24 cellular contexts compared by ENCODE assay signal in genomic region chr2:229539628-229540027, GRCh38.
A peak's percentile ranks its signal among the peaks of the same experiment; 100 is the strongest.
DNase-seq lines count a peak whose midpoint lies in the region; ATAC-seq and TF ChIP-seq lines count a peak whose summit lies in the region.
"Had no signal": no experiment of that assay in that cellular context is flagged by ENCODE, and none has a peak within 500 bp of the region (broad histone marks: within the 10 kb centered on the region; RNA-seq: fewer than 3 reads in every experiment).

No MANE protein-coding gene starts in this region.

- no peak overlapping the region for H3K27ac ChIP-seq in RWPE2 (ENCODE audit: poor library complexity, severe bottlenecking)
- H3K27ac ChIP-seq: BLaER1 treated with 17β-estradiol and CSF1 and Interleukin-3, amounts not matched to agents 10 nM and 100 nM; ovary had no signal

- no peaks in the 10 kb centered on the region for H3K9me3 ChIP-seq in RWPE2 (ENCODE audit: severe bottlenecking)
- H3K9me3 ChIP-seq: BLaER1 treated with 17β-estradiol and CSF1 and Interleukin-3, amounts not matched to agents 10 nM and 100 nM; ovary had no signal

- ATAC-seq in RWPE2 (ENCODE audit: low read depth) = peak; percentile 58; the same call in 2 of the 3 replicates
- no peak for ATAC-seq in HG02973 (IDR thresholded peaks at IDR 0.05; ENCODE audit: unreplicated experiment)
- ATAC-seq in left cardiac atrium = no peak
- ATAC-seq: stimulated activated effector memory CD8-positive, alpha-beta T cell treated with anti-CD3 and anti-CD28 coated beads, Interleukin-12 subunit alpha, Interleukin-12 subunit beta, amount 100 ng/mL, for 72 hours; T-cell had no signal

- no peaks in the 10 kb centered on the region for H3K4me1 ChIP-seq in RWPE2 (ENCODE audit: insufficient read depth, poor library complexity, severe bottlenecking)
- H3K4me1 ChIP-seq: BLaER1 treated with 17β-estradiol and CSF1 and Interleukin-3, amounts not matched to agents 10 nM and 100 nM had no signal

- intact Hi-C loops in left cardiac atrium (cut with DNase I) = no loop called here

- TF ChIP-seq CTCF in RWPE2 (IDR thresholded peaks at IDR 0.05; ENCODE audit: poor library complexity, severe bottlenecking) (no peak), cardiac fibroblast (IDR thresholded peaks at IDR 0.05; ENCODE audit: low read depth, low read length) (no peak)

- no peaks in the 10 kb centered on the region for H3K27me3 ChIP-seq in RWPE2 (ENCODE audit: insufficient read depth, poor library complexity, severe bottlenecking)
- H3K27me3 ChIP-seq: BLaER1 treated with 17β-estradiol and CSF1 and Interleukin-3, amounts not matched to agents 10 nM and 100 nM; ovary had no signal

- peak; percentile 73 for DNase-seq in HT1080 (ENCODE audit: low read depth)
- no peak for DNase-seq in RWPE2 (ENCODE audit: low spot score)
- peak; percentile 12 to 83 for DNase-seq in cardiac fibroblast (ENCODE audit: low read depth in 2 of 2)
- no peak for DNase-seq in left cardiac atrium
- DNase-seq in HuH-7 (ENCODE audit: low spot score) = no peak
- DNase-seq in NCI-H526 treated with DMSO at 0.1 percent for 48 hours (lab: John Stamatoyannopoulos, UW) = no peak
- DNase-seq: activated CD4-positive, alpha-beta T cell treated with anti-CD3 and anti-CD28 coated beads, Interleukin-2, amount 50 U/mL, for 1 hour; activated CD4-positive, CD25-positive, alpha-beta regulatory T cell; activated effector memory CD4-positive, alpha-beta T cell treated with Interleukin-2 at 50 U/mL for 16 hours; activated naive CD8-positive, alpha-beta T cell treated with anti-CD3 and anti-CD28 coated beads, Interleukin-2, amount 10 ng/mL, durations not matched to agents 7 days and 5 days; activated T-cell treated with anti-CD3 and anti-CD28 coated beads, Interleukin-2, amount 50 U/mL, for 1 hour; GF-D8; hypothalamus; KBM-7; MM.1S; NCI-H1930; NCI-H526; nephron progenitor cell; ovary; RPMI8226; T-cell had no signal

- H3K4me3 ChIP-seq in RWPE2 (ENCODE audit: severe bottlenecking) = no peak overlapping the region
- no peak overlapping the region for H3K4me3 ChIP-seq in cardiac fibroblast (replicated peaks in 1 of 2; ENCODE audit: low read depth in 2 of 2, low read length in 2 of 2)
- H3K4me3 ChIP-seq: BLaER1 treated with 17β-estradiol and CSF1 and Interleukin-3, amounts not matched to agents 10 nM and 100 nM; ovary had no signal

- H3K36me3 ChIP-seq in RWPE2 (ENCODE audit: low read depth) = no peaks in the 10 kb centered on the region
- H3K36me3 ChIP-seq: BLaER1 treated with 17β-estradiol and CSF1 and Interleukin-3, amounts not matched to agents 10 nM and 100 nM; ovary had no signal

Comparison
In these comparisons a context has a peak if more than half of its experiments do, and no peak if none do; other contexts are left out.
1. DNase-seq: peak in HT1080 (single experiment) and cardiac fibroblast (2 of 2); none in RWPE2 (single experiment), left cardiac atrium (single experiment), HuH-7 (single experiment) and NCI-H526 treated with DMSO at 0.1 percent for 48 hours (single experiment).